25 cellular contexts compared by ENCODE assay signal in genomic region chr18:68053290-68053689, GRCh38.
DNase-seq lines count a peak whose midpoint lies in the region; ATAC-seq, FAIRE-seq and TF ChIP-seq lines count a peak whose summit lies in the region.
"Had no signal": no experiment of that assay in that cellular context is flagged by ENCODE, and none has a peak within 500 bp of the region (broad histone marks: within the 10 kb centered on the region; RNA-seq: fewer than 3 reads in every experiment).

No MANE protein-coding gene starts in this region.

- no peaks in the 10 kb centered on the region for H3F3A ChIP-seq in PC-3 (ENCODE audit: low read length, unreplicated experiment)

- BruUV-seq in HepG2 (replicated peaks; lab: Mats Ljungman, UMichigan) (no TSS peak), PC-3 (replicated peaks; lab: Mats Ljungman, UMichigan) (no TSS peak)

- H3K4me1 ChIP-seq in HepG2 (ENCODE audit: insufficient read depth, low read length) (no peaks in the 10 kb centered on the region), right lobe of liver (no peaks in the 10 kb centered on the region), PC-3 (ENCODE audit: insufficient read depth, low read length) (no peaks in the 10 kb centered on the region)
- H3K4me1 ChIP-seq: BE2C, BLaER1 had no signal

- H3K9me2 ChIP-seq in PC-3 (replicated peaks; ENCODE audit: low read length): no peaks in the 10 kb centered on the region

- H3K4me2 ChIP-seq in HepG2 (ENCODE audit: low read depth, low read length) (no peak overlapping the region), PC-3 (ENCODE audit: low read length) (no peak overlapping the region)
- H3K4me2 ChIP-seq: BLaER1 had no signal

- in situ Hi-C loops in HepG2 (cut with HindIII; ENCODE audit: extremely low pct_ligation_motif_present, low pct_unique_long_range_greater_than_20kb): no loop called here

- H3K9ac ChIP-seq in HepG2 (ENCODE audit: insufficient read depth, low read depth, low read length): no peak overlapping the region
- H3K9ac ChIP-seq in PC-3 (ENCODE audit: low read length): no peak overlapping the region
- H3K9ac ChIP-seq: BLaER1 had no signal

- TF ChIP-seq POLR2A in HepG2 (IDR thresholded peaks at IDR 0.05; ENCODE audit: insufficient read depth in 1 of 2, low read depth in 2 of 2, low read length in 2 of 2) (no peak), right lobe of liver (IDR thresholded peaks at IDR 0.05) (no peak)

- H3K27ac ChIP-seq in HepG2 (ENCODE audit: extremely low read length, insufficient read depth, low read length): no peak overlapping the region
- no peak overlapping the region for H3K27ac ChIP-seq in right lobe of liver
- H3K27ac ChIP-seq in PC-3 (ENCODE audit: low read length): peak overlapping the region; percentile 31
- H3K27ac ChIP-seq: BLaER1 had no signal

- WGBS in HepG2 (ENCODE audit: low lambda C conversion rate): 0% methylated on average over 2 of the region's 2 CpGs
- 31% methylated on average over 2 of the region's 2 CpGs for WGBS in right lobe of liver (ENCODE audit: insufficient coverage, low coverage, low lambda C conversion rate, missing lambda C conversion rate)

- CTCF ChIA-PET in HepG2 (lab: Yijun Ruan, JAX; ENCODE audit: low intra/inter-chr PET ratio, low total read pairs) (no interaction called here), PC-3 (lab: Charles Lee) (no interaction called here)

- no peaks in the 10 kb centered on the region for H3K79me2 ChIP-seq in HepG2 (ENCODE audit: insufficient read depth, low read length)
- H3K79me2 ChIP-seq in PC-3 (ENCODE audit: low read length): no peaks in the 10 kb centered on the region

- H3K27me3 ChIP-seq in HepG2 (ENCODE audit: control insufficient read depth in 1 of 2, insufficient read depth in 2 of 2, low read length in 2 of 2) (no peaks in the 10 kb centered on the region; a peak in 1 of 5 replicates), right lobe of liver (no peaks in the 10 kb centered on the region), PC-3 (ENCODE audit: low read length) (no peaks in the 10 kb centered on the region)
- H3K27me3 ChIP-seq: BE2C, BLaER1 had no signal

- no peak for FAIRE-seq in HepG2 (lab: Jason Lieb, UNC)
- FAIRE-seq: A204.1, GM12891 had no signal

- ATAC-seq in HepG2 (no peak), right lobe of liver (no peak), PC-3 (peak; percentile 81), GM18873 (IDR thresholded peaks at IDR 0.05; ENCODE audit: low FRiP score, unreplicated experiment) (no peak), HG03460 (IDR thresholded peaks at IDR 0.05; ENCODE audit: unreplicated experiment) (no peak)

- POLR2A ChIA-PET in HepG2 (lab: Yijun Ruan, JAX) (no interaction called here), PC-3 (lab: Charles Lee; ENCODE audit: unreplicated experiment) (no interaction called here)

- TF ChIP-seq EP300 in HepG2 (IDR thresholded peaks at IDR 0.05; ENCODE audit: low read depth in 2 of 2, low read length in 2 of 2) (no peak), HepG2 (CRISPR knock-in tag; IDR thresholded peaks at IDR 0.05; ENCODE audit: borderline replicate concordance) (no peak)

- H3K9me3 ChIP-seq in HepG2 (ENCODE audit: low read length) (no peaks in the 10 kb centered on the region), right lobe of liver (no peaks in the 10 kb centered on the region), PC-3 (ENCODE audit: low read length) (no peaks in the 10 kb centered on the region)
- H3K9me3 ChIP-seq: BE2C, BLaER1 had no signal

- no peak overlapping the region for H3K4me3 ChIP-seq in HepG2 (replicated peaks in 1 of 3; ENCODE audit: insufficient read depth in 1 of 3, low read depth in 2 of 3, low read length in 3 of 3)
- H3K4me3 ChIP-seq in right lobe of liver: no peak overlapping the region
- H3K4me3 ChIP-seq in PC-3 (ENCODE audit: low read length): no peak overlapping the region
- no peak overlapping the region for H3K4me3 ChIP-seq in fibroblast of villous mesenchyme (ENCODE audit: low read depth, low read length)
- H3K4me3 ChIP-seq: BLaER1 had no signal

- no peak for TF ChIP-seq CTCF in HepG2 (CRISPR knock-in tag; IDR thresholded peaks at IDR 0.05)
- no peak for TF ChIP-seq CTCF in right lobe of liver (IDR thresholded peaks at IDR 0.05)
- no peak for TF ChIP-seq CTCF in PC-3 (conservative IDR thresholded peaks at IDR 0.05; ENCODE audit: low read depth, low read length)
- no peak for TF ChIP-seq CTCF in fibroblast of villous mesenchyme (IDR thresholded peaks at IDR 0.05; ENCODE audit: insufficient read depth, low read depth, low read length)

- DNase-seq in HepG2 (ENCODE audit: low spot score) (no peak), right lobe of liver (no peak), DMS53 treated with DMSO at 0.1 percent for 48 hours (lab: John Stamatoyannopoulos, UW; ENCODE audit: unreplicated experiment) (peak; percentile 8), PC-3 (peak; percentile 30), fibroblast of villous mesenchyme (ENCODE audit: low read depth) (peak; percentile 79), GM19238 (ENCODE audit: insufficient read length, low spot score) (no peak)
- DNase-seq: 8988T; ACHN; BE2C; C1 segment of cervical spinal cord; CD4-positive, alpha-beta memory T cell; CD4-positive, CD25-positive, alpha-beta regulatory T cell; CD8-positive, alpha-beta memory T cell; COR-L47; DMS 273 treated with DMSO at 0.1 percent for 48 hours; DMS153; DMS79; DND-41; EL; GDM1 had no signal

- no peak for TF ChIP-seq RAD21 in HepG2 (CRISPR knock-in tag; IDR thresholded peaks at IDR 0.05)

- intact Hi-C loops in HepG2 (cut with micrococcal nuclease; ENCODE audit: unreplicated experiment) (no loop called here), right lobe of liver (cut with DNase I) (no loop called here), PC-3 (cut with micrococcal nuclease) (loop anchor here (10.0 kb wide), 1 partner anchor 58 kb away; no protein-coding TSS in a partner anchor)

- H4K20me1 ChIP-seq in HepG2 (ENCODE audit: insufficient read depth, low read length) (no peaks in the 10 kb centered on the region), PC-3 (ENCODE audit: low read length) (no peaks in the 10 kb centered on the region)
- H4K20me1 ChIP-seq: BLaER1 had no signal

- no peak overlapping the region for H2AFZ ChIP-seq in HepG2 (ENCODE audit: low read length)
- H2AFZ ChIP-seq in PC-3 (ENCODE audit: low read length): no peak overlapping the region

- H3K36me3 ChIP-seq in HepG2 (replicated peaks in 1 of 2; ENCODE audit: control insufficient read depth in 1 of 2, insufficient read depth in 2 of 2, low read length in 2 of 2): no peaks in the 10 kb centered on the region
- no peaks in the 10 kb centered on the region for H3K36me3 ChIP-seq in right lobe of liver
- H3K36me3 ChIP-seq in PC-3 (ENCODE audit: low read depth, low read length): no peaks in the 10 kb centered on the region
- H3K36me3 ChIP-seq: BE2C, BLaER1 had no signal

TF ChIP-seq in HepG2, 621 proteins besides CTCF, POLR2A, EP300 and RAD21:
- peak; percentile 65; the same call in 1 of the 2 replicates for TF ChIP-seq CEBPB (IDR thresholded peaks at IDR 0.05; ENCODE audit: borderline replicate concordance, low read depth, low read length)
- no peak for TF ChIP-seq CHD2 (IDR thresholded peaks at IDR 0.05; ENCODE audit: low read depth, low read length)
- no peak for TF ChIP-seq ZNF670 (CRISPR knock-in tag; IDR thresholded peaks at IDR 0.05; ENCODE audit: borderline replicate concordance)
- no peak for TF ChIP-seq CCDC6 (CRISPR knock-in tag; IDR thresholded peaks at IDR 0.05)
- peak; percentile 15; the same call in 1 of the 2 replicates for TF ChIP-seq FOXA1 (IDR thresholded peaks at IDR 0.05)
- no peak for TF ChIP-seq FOXA1 (CRISPR knock-in tag; IDR thresholded peaks at IDR 0.05)
- 0 out of 2 replicates have a peak, but pooled peaks have one; percentile 18 for TF ChIP-seq FOXA3 (CRISPR knock-in tag; IDR thresholded peaks at IDR 0.05)
- no peak for TF ChIP-seq TRIM24 (CRISPR knock-in tag; IDR thresholded peaks at IDR 0.05)
- TF ChIP-seq KDM3A (CRISPR knock-in tag; IDR thresholded peaks at IDR 0.05; ENCODE audit: low read depth): no peak
- TF ChIP-seq ZNF564 (CRISPR knock-in tag; IDR thresholded peaks at IDR 0.05): no peak
- no peak for TF ChIP-seq ZSCAN9 (CRISPR knock-in tag; IDR thresholded peaks at IDR 0.05; ENCODE audit: borderline replicate concordance)
- TF ChIP-seq MLXIP (CRISPR knock-in tag; IDR thresholded peaks at IDR 0.05; ENCODE audit: borderline replicate concordance): no peak

Comparison
In these comparisons a context has a peak if more than half of its experiments do, and no peak if none do; other contexts are left out.
1. DNase-seq: peak in DMS53 treated with DMSO at 0.1 percent for 48 hours (single experiment), PC-3 (single experiment) and fibroblast of villous mesenchyme (single experiment); none in HepG2 (single experiment), right lobe of liver (0 of 3) and GM19238 (single experiment).